ENCODE assay signal across 9 cellular contexts in the genomic region with DNA sequence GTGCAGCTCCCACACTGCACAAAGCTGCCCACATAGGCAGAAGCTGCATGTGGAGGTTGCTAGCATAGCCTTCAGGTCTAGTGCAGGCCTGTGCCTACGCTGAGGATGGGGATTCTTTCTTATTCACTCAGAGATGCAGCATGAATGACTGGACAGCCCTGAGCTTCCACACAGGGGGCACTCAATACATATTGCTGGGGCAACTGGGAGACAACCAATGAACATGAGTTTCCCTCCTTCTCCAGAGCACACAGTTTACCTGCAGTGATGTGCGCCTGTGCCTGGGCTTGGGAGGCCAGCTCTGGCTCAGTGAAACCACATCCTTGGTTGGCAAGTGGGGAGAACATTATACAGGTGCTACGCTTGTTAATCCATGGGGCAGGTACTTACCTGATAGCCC.
"Had no signal": no experiment of that assay in that cellular context is flagged by ENCODE, and none has a peak within 500 bp of the region (broad histone marks: within the 10 kb centered on the region; RNA-seq: fewer than 3 reads in every experiment).

No MANE protein-coding gene starts in this region.

- FAIRE-seq: HepG2 had no signal

- H3K4me2 ChIP-seq: GM23338 had no signal

- H3K9me3 ChIP-seq: HAP-1 had no signal

- H3K27ac Mint-ChIP-seq: GM23338, HFFc6 had no signal

- H3K27ac ChIP-seq: HL-60 had no signal

- H2AFZ ChIP-seq: GM23338 had no signal

- H3K4me1 ChIP-seq: HAP-1 had no signal

- H3K4me3 ChIP-seq: GM23338, HAP-1 had no signal

- DNase-seq: H7, HFFc6, KBM-7 had no signal

- ATAC-seq: HCT116, HepG2 had no signal

- H3K4me3 Mint-ChIP-seq: GM23338, HFFc6, IgD-negative memory B cell had no signal

- H3K36me3 ChIP-seq: HAP-1 had no signal
